15 cellular contexts compared by ENCODE assay signal in genomic region chr5:134398609-134399155, GRCh38.
"Had no signal": no experiment of that assay in that cellular context is flagged by ENCODE, and none has a peak within 500 bp of the region (broad histone marks: within the 10 kb centered on the region; RNA-seq: fewer than 3 reads in every experiment).

No MANE protein-coding gene starts in this region.

- H3K27me3 Mint-ChIP-seq: activated CD4-positive, alpha-beta memory T cell treated with anti-CD3 and anti-CD28 coated beads, Interleukin-2, amount 10 ng/mL, durations not matched to agents 7 days and 5 days; natural killer cell treated with Interleukin-12 subunit alpha and Interleukin-12 subunit beta and Interleukin-15 and Interleukin-18, amount 100 ng/mL, for 72 hours had no signal

- H3K27ac ChIP-seq: gastroesophageal sphincter, left lung, sigmoid colon, spleen, thyroid gland had no signal

- H3K4me1 Mint-ChIP-seq: endodermal cell had no signal

- H3K9me3 ChIP-seq: gastroesophageal sphincter, left lung, sigmoid colon, spleen, thyroid gland had no signal

- ATAC-seq: gastroesophageal sphincter; left lung; natural killer cell treated with Interleukin-12 subunit alpha and Interleukin-12 subunit beta and Interleukin-15 and Interleukin-18, amount 100 ng/mL, for 72 hours had no signal

- H3K9me3 Mint-ChIP-seq: activated CD4-positive, alpha-beta memory T cell treated with anti-CD3 and anti-CD28 coated beads, Interleukin-2, amount 10 ng/mL, durations not matched to agents 7 days and 5 days; endodermal cell; natural killer cell treated with Interleukin-12 subunit alpha and Interleukin-12 subunit beta and Interleukin-15 and Interleukin-18, amount 100 ng/mL, for 72 hours had no signal

- H3K27ac Mint-ChIP-seq: activated CD4-positive, alpha-beta memory T cell treated with anti-CD3 and anti-CD28 coated beads, Interleukin-2, amount 10 ng/mL, durations not matched to agents 7 days and 5 days; endodermal cell; natural killer cell treated with Interleukin-12 subunit alpha and Interleukin-12 subunit beta and Interleukin-15 and Interleukin-18, amount 100 ng/mL, for 72 hours had no signal

- DNase-seq: activated CD4-positive, alpha-beta memory T cell treated with anti-CD3 and anti-CD28 coated beads, Interleukin-2, amount 10 ng/mL, durations not matched to agents 7 days and 5 days; activated CD4-positive, CD25-positive, alpha-beta regulatory T cell treated with anti-CD3 and anti-CD28 coated beads, Interleukin-2, amount 50 U/mL, for 72 hours; endodermal cell; erythroblast; islet precursor cell; left lung; mesendoderm; nucleus accumbens; sigmoid colon; spleen; T1000; thyroid gland had no signal

- H3K27me3 ChIP-seq: gastroesophageal sphincter, left lung, sigmoid colon, spleen, thyroid gland had no signal

- H3K4me3 ChIP-seq: gastroesophageal sphincter, left lung, sigmoid colon, spleen, thyroid gland had no signal

- H3K4me1 ChIP-seq: gastroesophageal sphincter, left lung, spleen had no signal

- H3K4me3 Mint-ChIP-seq: activated CD4-positive, alpha-beta memory T cell treated with anti-CD3 and anti-CD28 coated beads, Interleukin-2, amount 10 ng/mL, durations not matched to agents 7 days and 5 days; endodermal cell; natural killer cell treated with Interleukin-12 subunit alpha and Interleukin-12 subunit beta and Interleukin-15 and Interleukin-18, amount 100 ng/mL, for 72 hours had no signal

- FAIRE-seq: astrocyte had no signal
